In the genomic region with DNA sequence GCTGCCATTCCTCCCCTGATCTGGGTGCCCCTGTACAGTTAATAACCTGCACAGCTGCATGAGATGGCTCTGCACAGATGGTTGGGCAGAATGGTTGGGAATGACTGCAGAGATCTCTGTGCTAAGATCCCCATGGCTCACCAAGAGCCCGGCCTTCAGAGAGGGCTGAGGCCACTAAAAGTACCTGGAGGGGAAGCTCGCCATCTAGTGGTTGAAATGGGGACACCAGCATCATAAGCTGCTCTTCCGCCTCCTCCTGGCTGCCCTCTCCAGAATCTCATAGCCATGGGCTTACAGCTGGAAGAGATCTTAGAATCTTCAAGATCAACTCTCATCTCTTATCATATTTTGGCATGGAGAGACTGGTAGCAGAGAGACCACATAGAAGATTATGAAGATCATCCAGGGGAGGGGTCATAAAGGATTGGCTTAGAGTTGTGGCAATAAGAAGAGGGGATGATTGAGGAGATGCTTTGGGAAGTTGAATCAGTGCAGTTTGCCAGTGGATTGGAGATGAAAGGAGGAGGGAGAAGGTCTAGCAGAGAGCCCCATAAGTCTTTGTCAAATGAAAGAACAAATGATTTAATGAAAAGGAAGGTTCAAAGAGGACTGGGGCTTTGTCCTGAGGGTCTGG, we compare ENCODE assay signal across 8 cellular contexts. TPM values are rescaled to one million over a fixed set of nuclear protein-coding genes. Genes with fewer than 3 reads are reported as not detected.
A peak's percentile ranks its signal among the peaks of the same experiment; 100 is the strongest.
DNase-seq lines count a peak whose midpoint lies in the region; ATAC-seq lines count a peak whose summit lies in the region.

No MANE protein-coding gene starts in this region.

- no peak overlapping the region for H2BK12ac ChIP-seq in mesenchymal stem cell (ENCODE audit: low read length in 2 of 2)

- H2AK5ac ChIP-seq in mesenchymal stem cell (ENCODE audit: low read length, severe bottlenecking), result no peak overlapping the region

- 0% methylated on average over 2 of the region's 3 CpGs for WGBS in mesenchymal stem cell

- H3K23ac ChIP-seq in mesenchymal stem cell (ENCODE audit: low read length in 2 of 2), result no peak overlapping the region

- no peak overlapping the region for H3K4ac ChIP-seq in mesenchymal stem cell (ENCODE audit: low read depth in 1 of 2, low read length in 2 of 2)

- no peaks in the 10 kb centered on the region for H3K9me3 ChIP-seq in mesenchymal stem cell (ENCODE audit: control insufficient read depth, low read length)

- H3K36me3 ChIP-seq in mesenchymal stem cell (ENCODE audit: control insufficient read depth in 1 of 2, insufficient read depth in 2 of 2, low read depth in 1 of 2, low read length in 2 of 2), result no peaks in the 10 kb centered on the region

- H3K9ac ChIP-seq in mesenchymal stem cell (ENCODE audit: low read length), result no peak overlapping the region

- no peak overlapping the region for H2BK5ac ChIP-seq in mesenchymal stem cell (ENCODE audit: low read depth, low read length, poor library complexity, severe bottlenecking)

- no peak overlapping the region for H3K4me2 ChIP-seq in mesenchymal stem cell (ENCODE audit: low read length, poor library complexity, severe bottlenecking)

- H3K14ac ChIP-seq in mesenchymal stem cell (ENCODE audit: low read length in 2 of 2), result no peak overlapping the region

- H3K79me1 ChIP-seq in mesenchymal stem cell (replicated peaks; ENCODE audit: low read length, poor library complexity, severe bottlenecking), result no peaks in the 10 kb centered on the region

- H3K27ac ChIP-seq in mesenchymal stem cell (ENCODE audit: low read length, poor library complexity, severe bottlenecking), result no peak overlapping the region

- H3K4me1 ChIP-seq in mesenchymal stem cell (ENCODE audit: control insufficient read depth, insufficient read depth, low read depth, low read length), result peaks cover 3% of the 10 kb centered on the region

- no peak overlapping the region for H2BK15ac ChIP-seq in mesenchymal stem cell (ENCODE audit: low read depth, poor library complexity, severe bottlenecking)

- H4K8ac ChIP-seq in mesenchymal stem cell (ENCODE audit: low read length), result no peak overlapping the region

- ATAC-seq in HG02938 (IDR thresholded peaks at IDR 0.05; ENCODE audit: unreplicated experiment), result peak; percentile 61
- ATAC-seq in GM19395 (IDR thresholded peaks at IDR 0.05; ENCODE audit: unreplicated experiment), result no peak

- H3K4me3 ChIP-seq in mesenchymal stem cell (ENCODE audit: insufficient read depth in 1 of 2, low read depth in 1 of 2, low read length in 2 of 2), result no peak overlapping the region

- H2AFZ ChIP-seq in mesenchymal stem cell (ENCODE audit: low read depth, low read length), result no peak overlapping the region

- H4K91ac ChIP-seq in mesenchymal stem cell (ENCODE audit: low read length), result no peak overlapping the region

- peaks cover 4 to 19% of the 10 kb centered on the region in 2 experiments for H3K27me3 ChIP-seq in mesenchymal stem cell (ENCODE audit: control insufficient read depth in 1 of 2, insufficient read depth in 1 of 2, low read length in 2 of 2)

- no peak overlapping the region for H3K18ac ChIP-seq in mesenchymal stem cell (ENCODE audit: low read depth in 1 of 2, low read length in 2 of 2)

- peak; percentile 91 for DNase-seq in ELF-1 (ENCODE audit: low read depth, low spot score)
- DNase-seq in NCI-H524 treated with DMSO at 0.1 percent for 48 hours (lab: John Stamatoyannopoulos, UW), result peak; percentile 49
- DNase-seq in activated CD4-positive, alpha-beta T cell treated with anti-CD3 and anti-CD28 coated beads, Interleukin-2, amount 50 U/mL, for 48 hours, result peak; percentile 75 to 77
- DNase-seq in effector CD8-positive, alpha-beta T cell (lab: John Stamatoyannopoulos, UW), result peak; percentile 16
- DNase-seq in mesenchymal stem cell, result peak; percentile 78
- peak; percentile 15 to 37 for DNase-seq in stimulated activated CD8-positive, alpha-beta memory T cell treated with anti-CD3 and anti-CD28 coated beads, Interleukin-2, amount 100 ng/mL, for 48 hours (ENCODE audit: low read depth in 2 of 2)

- H2BK120ac ChIP-seq in mesenchymal stem cell (ENCODE audit: low read depth, low read length), result no peak overlapping the region

RNA-seq across cellular contexts. Expression of gene TLCD5, which starts 22.0 kb away (rescaled TPM):
- polyA plus RNA-seq in mesenchymal stem cell (2013, experiment 1 of 2), result 8.5 TPM
- polyA plus RNA-seq in mesenchymal stem cell (2013, experiment 2 of 2), result 7.9 TPM

RNA-seq across cellular contexts. Expression of gene ARHGEF12, which starts 33.1 kb away (rescaled TPM):
- polyA plus RNA-seq in mesenchymal stem cell (2013, experiment 1 of 2), result 45.2 TPM
- 44.4 TPM for polyA plus RNA-seq in mesenchymal stem cell (2013, experiment 2 of 2)

Comparison
In these comparisons a context has a peak if more than half of its experiments do, and no peak if none do; other contexts are left out.
1. DNase-seq: peak in every context shown above with its lines; median percentile 91 in ELF-1; 78 in mesenchymal stem cell; 76 in activated CD4-positive, alpha-beta T cell treated with anti-CD3 and anti-CD28 coated beads, Interleukin-2, amount 50 U/mL, for 48 hours; 49 in NCI-H524 treated with DMSO at 0.1 percent for 48 hours; 26 in stimulated activated CD8-positive, alpha-beta memory T cell treated with anti-CD3 and anti-CD28 coated beads, Interleukin-2, amount 100 ng/mL, for 48 hours; 16 in effector CD8-positive, alpha-beta T cell.